In the genomic region with DNA sequence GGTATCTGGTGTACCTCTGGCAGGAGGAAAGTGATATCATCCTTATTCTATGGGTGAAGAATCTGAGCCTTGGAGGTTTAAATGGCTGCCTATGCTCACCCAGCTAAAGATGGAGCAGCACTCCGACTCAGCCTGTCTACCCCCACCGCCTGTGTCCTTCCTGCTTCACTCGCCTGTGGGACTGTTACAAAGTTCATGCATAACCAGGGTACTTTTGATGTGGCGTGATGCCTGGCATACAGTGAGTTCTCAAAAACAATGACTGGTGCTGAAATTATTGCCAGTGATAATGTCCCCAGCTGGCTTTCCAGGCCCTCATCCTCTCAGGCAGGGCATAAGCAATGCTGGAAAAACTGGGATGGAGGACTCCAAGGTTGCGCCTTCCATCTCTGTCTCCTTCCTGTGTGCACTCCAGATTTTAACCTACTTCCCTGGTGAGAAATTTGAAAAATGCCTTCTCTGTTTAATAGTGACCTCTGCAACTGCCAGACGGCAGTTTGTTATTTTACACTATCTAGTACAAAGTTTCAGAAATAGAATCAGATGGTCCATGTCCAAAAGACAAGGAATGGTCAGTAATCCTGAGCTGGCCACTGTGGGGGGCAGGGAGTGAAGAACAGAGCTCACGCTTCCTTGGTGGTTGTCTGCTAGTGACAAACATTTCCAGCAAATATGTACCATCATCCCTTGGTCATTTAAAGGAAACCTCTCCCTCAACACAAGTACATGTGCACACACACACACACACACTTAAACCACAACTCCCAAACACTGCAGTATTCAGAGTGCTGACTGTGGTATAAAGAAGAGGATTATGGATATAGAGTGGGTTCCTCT, we compare ENCODE assay signal across 20 cellular contexts.
A peak's percentile ranks its signal among the peaks of the same experiment; 100 is the strongest.
DNase-seq lines count a peak whose midpoint lies in the region; ATAC-seq and TF ChIP-seq lines count a peak whose summit lies in the region.
"Had no signal": no experiment of that assay in that cellular context is flagged by ENCODE, and none has a peak within 500 bp of the region (broad histone marks: within the 10 kb centered on the region; RNA-seq: fewer than 3 reads in every experiment).

No MANE protein-coding gene starts in this region.

- POLR2A ChIA-PET in activated CD4-positive, alpha-beta T cell treated with anti-CD3 and anti-CD28 coated beads for 36 hours (lab: Charles Lee), result interaction anchor here (0.6 kb wide), 1 partner anchor 1157 kb away, joined by 3 read pairs; no protein-coding TSS in a partner anchor

- DNase-seq in activated CD4-positive, alpha-beta T cell treated with anti-CD3 and anti-CD28 coated beads for 36 hours, result peak; percentile 9
- no peak for DNase-seq in activated CD4-positive, alpha-beta T cell treated with anti-CD3 and anti-CD28 coated beads, Interleukin-2, amount 50 U/mL, for 4 hours
- DNase-seq in left cardiac atrium, result no peak
- no peak for DNase-seq in T-helper 2 cell
- no peak for DNase-seq in type B pancreatic cell (ENCODE audit: extremely low spot score, unreplicated experiment)
- DNase-seq: activated CD4-positive, alpha-beta T cell treated with anti-CD3 and anti-CD28 coated beads, Interleukin-2, amount 10 ng/mL, durations not matched to agents 7 days and 5 days; activated naive CD4-positive, alpha-beta T cell treated with anti-CD3 and anti-CD28 coated beads for 36 hours; activated T-cell treated with anti-CD3 and anti-CD28 coated beads for 4 hours; body of pancreas; erythroblast; MM.1S; NCI-H1694; NCI-H446 treated with DMSO at 0.1 percent for 48 hours; RPMI8226 had no signal

- H3K27me3 ChIP-seq in skeletal muscle satellite cell (ENCODE audit: control insufficient read depth, insufficient read depth, low read length), result peaks cover 50% of the 10 kb centered on the region
- H3K27me3 ChIP-seq: body of pancreas had no signal

- H3K4me3 ChIP-seq in skeletal muscle satellite cell (ENCODE audit: low read length), result peak overlapping the region; percentile 13
- H3K4me3 ChIP-seq: body of pancreas, prostate gland had no signal

- no peaks in the 10 kb centered on the region for H3K36me3 ChIP-seq in skeletal muscle satellite cell (ENCODE audit: insufficient read depth, low read length)
- H3K36me3 ChIP-seq: prostate gland had no signal

- no peak overlapping the region for H3K9ac ChIP-seq in skeletal muscle satellite cell (ENCODE audit: low read depth, low read length)

- CTCF ChIA-PET in activated CD4-positive, alpha-beta T cell treated with anti-CD3 and anti-CD28 coated beads for 36 hours (lab: Charles Lee), result no interaction called here

- H3K27ac Mint-ChIP-seq in activated CD4-positive, alpha-beta T cell treated with anti-CD3 and anti-CD28 coated beads for 36 hours, result no peak overlapping the region
- no peak overlapping the region for H3K27ac Mint-ChIP-seq in activated T-helper 17 cell treated with anti-CD3 and anti-CD28 coated beads, Interleukin-2, amount 50 U/mL, for 72 hours
- H3K27ac Mint-ChIP-seq in type B pancreatic cell, result no peak overlapping the region
- H3K27ac Mint-ChIP-seq: activated naive CD4-positive, alpha-beta T cell treated with anti-CD3 and anti-CD28 coated beads for 36 hours; stimulated activated effector memory CD8-positive, alpha-beta T cell treated with anti-CD3 and anti-CD28 coated beads, Interleukin-12 subunit alpha, Interleukin-12 subunit beta, amount 100 ng/mL, for 72 hours had no signal

- no peaks in the 10 kb centered on the region for H3K9me3 Mint-ChIP-seq in activated CD4-positive, alpha-beta T cell treated with anti-CD3 and anti-CD28 coated beads for 36 hours (ENCODE audit: low read depth)
- no peaks in the 10 kb centered on the region for H3K9me3 Mint-ChIP-seq in activated T-helper 17 cell treated with anti-CD3 and anti-CD28 coated beads, Interleukin-2, amount 50 U/mL, for 72 hours
- no peaks in the 10 kb centered on the region for H3K9me3 Mint-ChIP-seq in type B pancreatic cell
- H3K9me3 Mint-ChIP-seq: activated CD4-positive, alpha-beta T cell treated with anti-CD3 and anti-CD28 coated beads, Interleukin-2, amount 10 ng/mL, durations not matched to agents 7 days and 5 days; activated naive CD4-positive, alpha-beta T cell treated with anti-CD3 and anti-CD28 coated beads for 36 hours; nephron; stimulated activated effector memory CD8-positive, alpha-beta T cell treated with anti-CD3 and anti-CD28 coated beads, Interleukin-12 subunit alpha, Interleukin-12 subunit beta, amount 100 ng/mL, for 72 hours had no signal

- intact Hi-C loops in activated CD4-positive, alpha-beta T cell treated with anti-CD3 and anti-CD28 coated beads for 36 hours (cut with DNase I, micrococcal nuclease), result no loop called here
- intact Hi-C loops in left cardiac atrium (cut with DNase I), result no loop called here

- H3K4me1 Mint-ChIP-seq in activated CD4-positive, alpha-beta T cell treated with anti-CD3 and anti-CD28 coated beads for 36 hours, result peaks cover 5% of the 10 kb centered on the region
- H3K4me1 Mint-ChIP-seq in activated T-helper 17 cell treated with anti-CD3 and anti-CD28 coated beads, Interleukin-2, amount 50 U/mL, for 72 hours, result no peaks in the 10 kb centered on the region
- peaks cover 5% of the 10 kb centered on the region for H3K4me1 Mint-ChIP-seq in type B pancreatic cell (ENCODE audit: unreplicated experiment)
- H3K4me1 Mint-ChIP-seq: stimulated activated effector memory CD8-positive, alpha-beta T cell treated with anti-CD3 and anti-CD28 coated beads, Interleukin-12 subunit alpha, Interleukin-12 subunit beta, amount 100 ng/mL, for 72 hours had no signal

- TF ChIP-seq CTCF in type B pancreatic cell (conservative IDR thresholded peaks at IDR 0.05), result no peak

- H3K27me3 Mint-ChIP-seq in activated CD4-positive, alpha-beta T cell treated with anti-CD3 and anti-CD28 coated beads for 36 hours, result no peaks in the 10 kb centered on the region
- no peaks in the 10 kb centered on the region for H3K27me3 Mint-ChIP-seq in activated T-helper 17 cell treated with anti-CD3 and anti-CD28 coated beads, Interleukin-2, amount 50 U/mL, for 72 hours
- no peaks in the 10 kb centered on the region for H3K27me3 Mint-ChIP-seq in type B pancreatic cell
- H3K27me3 Mint-ChIP-seq: activated CD4-positive, alpha-beta T cell treated with anti-CD3 and anti-CD28 coated beads, Interleukin-2, amount 10 ng/mL, durations not matched to agents 7 days and 5 days had no signal

- peak; percentile 47 for ATAC-seq in activated CD4-positive, alpha-beta T cell treated with anti-CD3 and anti-CD28 coated beads for 36 hours
- ATAC-seq in activated T-helper 17 cell treated with anti-CD3 and anti-CD28 coated beads, Interleukin-2, amount 50 U/mL, for 72 hours (replicated peaks), result peak; percentile 49
- ATAC-seq in left cardiac atrium (peak; percentile 70 to 88), GM21717 (IDR thresholded peaks at IDR 0.05; ENCODE audit: unreplicated experiment) (no peak)
- ATAC-seq: body of pancreas; stimulated activated effector memory CD8-positive, alpha-beta T cell treated with anti-CD3 and anti-CD28 coated beads, Interleukin-12 subunit alpha, Interleukin-12 subunit beta, amount 100 ng/mL, for 72 hours had no signal

- H3K36me3 Mint-ChIP-seq in activated CD4-positive, alpha-beta T cell treated with anti-CD3 and anti-CD28 coated beads for 36 hours (ENCODE audit: low read depth), result no peaks in the 10 kb centered on the region
- H3K36me3 Mint-ChIP-seq in activated T-helper 17 cell treated with anti-CD3 and anti-CD28 coated beads, Interleukin-2, amount 50 U/mL, for 72 hours (ENCODE audit: low read depth), result no peaks in the 10 kb centered on the region
- H3K36me3 Mint-ChIP-seq in type B pancreatic cell, result no peaks in the 10 kb centered on the region
- H3K36me3 Mint-ChIP-seq: stimulated activated effector memory CD8-positive, alpha-beta T cell treated with anti-CD3 and anti-CD28 coated beads, Interleukin-12 subunit alpha, Interleukin-12 subunit beta, amount 100 ng/mL, for 72 hours had no signal

- H3K4me2 ChIP-seq in skeletal muscle satellite cell (ENCODE audit: low read length), result peak overlapping the region; percentile 52

- no peaks in the 10 kb centered on the region for H3K9me3 ChIP-seq in skeletal muscle satellite cell (replicated peaks; ENCODE audit: low read length)
- H3K9me3 ChIP-seq: body of pancreas, prostate gland had no signal

- peaks cover 23% of the 10 kb centered on the region for H3K4me1 ChIP-seq in skeletal muscle satellite cell (ENCODE audit: control insufficient read depth, insufficient read depth, low read length)
- H3K4me1 ChIP-seq: body of pancreas, prostate gland had no signal

- H3K4me3 Mint-ChIP-seq in activated CD4-positive, alpha-beta T cell treated with anti-CD3 and anti-CD28 coated beads for 36 hours, result no peak overlapping the region
- H3K4me3 Mint-ChIP-seq in activated T-helper 17 cell treated with anti-CD3 and anti-CD28 coated beads, Interleukin-2, amount 50 U/mL, for 72 hours, result peak overlapping the region; percentile 40
- H3K4me3 Mint-ChIP-seq in type B pancreatic cell, result no peak overlapping the region
- H3K4me3 Mint-ChIP-seq: activated CD4-positive, alpha-beta T cell treated with anti-CD3 and anti-CD28 coated beads, Interleukin-2, amount 10 ng/mL, durations not matched to agents 7 days and 5 days; activated naive CD4-positive, alpha-beta T cell treated with anti-CD3 and anti-CD28 coated beads for 36 hours; nephron; stimulated activated effector memory CD8-positive, alpha-beta T cell treated with anti-CD3 and anti-CD28 coated beads, Interleukin-12 subunit alpha, Interleukin-12 subunit beta, amount 100 ng/mL, for 72 hours had no signal
